Comparison of ENCODE assay signal across 8 cellular contexts in genomic region chr17:18141210-18141803, GRCh38. TPM values are rescaled to one million over a fixed set of nuclear protein-coding genes. Genes with fewer than 3 reads are reported as not detected.
DNase-seq lines count a peak whose midpoint lies in the region; ATAC-seq, FAIRE-seq and TF ChIP-seq lines count a peak whose summit lies in the region.

No MANE protein-coding gene starts in this region.

- H3K27ac ChIP-seq in RWPE2 (ENCODE audit: poor library complexity, severe bottlenecking) (no peak overlapping the region), thyroid gland (no peak overlapping the region)

- H3K4me3 ChIP-seq in RWPE2 (ENCODE audit: severe bottlenecking) (no peak overlapping the region), bronchial epithelial cell (ENCODE audit: low read depth, low read length) (no peak overlapping the region), thyroid gland (replicated peaks in 1 of 3) (no peak overlapping the region)

- DNase-seq in NCI-H2081 (lab: John Stamatoyannopoulos, UW) (peak; percentile 13 to 29), NCI-H2081 treated with DMSO at 0.1 percent for 48 hours (lab: John Stamatoyannopoulos, UW) (no peak), HuH-7 (ENCODE audit: low spot score) (peak; percentile 54), RWPE2 (ENCODE audit: low spot score) (no peak), bronchial epithelial cell (ENCODE audit: low read depth) (peak; percentile 52), left kidney (ENCODE audit: low read depth, low spot score) (peak; percentile 76), thyroid gland (peak in 1 of 2 donors; percentile 22)

- intact Hi-C loops in thyroid gland (cut with DNase I) = loop anchor here (10.0 kb wide), 1 partner anchor 73 kb away; no protein-coding TSS in a partner anchor

- TF ChIP-seq POLR2A in thyroid gland (IDR thresholded peaks at IDR 0.05) = no peak

- peak; percentile 78 for TF ChIP-seq CTCF in RWPE2 (IDR thresholded peaks at IDR 0.05; ENCODE audit: poor library complexity, severe bottlenecking)
- TF ChIP-seq CTCF in bronchial epithelial cell (IDR thresholded peaks at IDR 0.05; ENCODE audit: insufficient read depth, low read length, severe bottlenecking) = peak; percentile 29
- TF ChIP-seq CTCF in thyroid gland (IDR thresholded peaks at IDR 0.05) = peak; percentile 43 to 65 (median 60)

- H3K27me3 ChIP-seq in RWPE2 (ENCODE audit: insufficient read depth, poor library complexity, severe bottlenecking) (no peaks in the 10 kb centered on the region), bronchial epithelial cell (ENCODE audit: control insufficient read depth, insufficient read depth, low read length) (peaks cover 4% of the 10 kb centered on the region), thyroid gland (no peaks in the 10 kb centered on the region)

- FAIRE-seq in bronchial epithelial cell (lab: Jason Lieb, UNC) = no peak

- WGBS in thyroid gland, 2 donors = 11 to 20% methylated on average over 5 to 9 of the region's 9 CpGs

- H3K9me3 ChIP-seq in RWPE2 (ENCODE audit: severe bottlenecking) = no peaks in the 10 kb centered on the region
- no peaks in the 10 kb centered on the region for H3K9me3 ChIP-seq in thyroid gland

- no peaks in the 10 kb centered on the region for H3K4me1 ChIP-seq in RWPE2 (ENCODE audit: insufficient read depth, poor library complexity, severe bottlenecking)
- no peaks in the 10 kb centered on the region for H3K4me1 ChIP-seq in thyroid gland

- ATAC-seq in RWPE2 (ENCODE audit: low read depth) (peak; percentile 18; the same call in 1 of the 3 replicates), HG02642 (IDR thresholded peaks at IDR 0.05; ENCODE audit: poor library complexity, unreplicated experiment) (no peak)

- H3K36me3 ChIP-seq in RWPE2 (ENCODE audit: low read depth) (no peaks in the 10 kb centered on the region), bronchial epithelial cell (ENCODE audit: control insufficient read depth, insufficient read depth, low read length) (no peaks in the 10 kb centered on the region), thyroid gland (no peaks in the 10 kb centered on the region)

RNA-seq across cellular contexts. Expression of gene MYO15A, which starts 32.8 kb away (rescaled TPM):
- 0.77 and 1.6 TPM in 2 replicates for total RNA-seq in bronchial epithelial cell
- 1 to 10 TPM; 1.3 to 3.6 (median 1.7) TPM for total RNA-seq in thyroid gland

RNA-seq across cellular contexts. Expression of gene ALKBH5, which starts 42.3 kb away (rescaled TPM):
- total RNA-seq in bronchial epithelial cell = 96.3 and 104 TPM in 2 replicates
- 100 to 1,000 TPM; 123 to 169 (median 159) TPM for total RNA-seq in thyroid gland

RNA-seq across cellular contexts. Expression of gene DRG2, which starts 53.6 kb away (rescaled TPM):
- total RNA-seq in bronchial epithelial cell = 20.7 and 23.7 TPM in 2 replicates
- 10 to 100 TPM; 35.3 to 88.8 (median 59.2) TPM for total RNA-seq in thyroid gland

Comparison
In these comparisons a context has a peak if more than half of its experiments do, and no peak if none do; other contexts are left out.
1. DNase-seq: peak in NCI-H2081 (2 of 2), HuH-7 (single experiment), bronchial epithelial cell (single experiment) and left kidney (single experiment); none in NCI-H2081 treated with DMSO at 0.1 percent for 48 hours (single experiment) and RWPE2 (single experiment).
2. Peak in every context shown above with its lines, with median percentiles within 50 percentile points of each other: CTCF ChIP-seq.